In the genomic region with DNA sequence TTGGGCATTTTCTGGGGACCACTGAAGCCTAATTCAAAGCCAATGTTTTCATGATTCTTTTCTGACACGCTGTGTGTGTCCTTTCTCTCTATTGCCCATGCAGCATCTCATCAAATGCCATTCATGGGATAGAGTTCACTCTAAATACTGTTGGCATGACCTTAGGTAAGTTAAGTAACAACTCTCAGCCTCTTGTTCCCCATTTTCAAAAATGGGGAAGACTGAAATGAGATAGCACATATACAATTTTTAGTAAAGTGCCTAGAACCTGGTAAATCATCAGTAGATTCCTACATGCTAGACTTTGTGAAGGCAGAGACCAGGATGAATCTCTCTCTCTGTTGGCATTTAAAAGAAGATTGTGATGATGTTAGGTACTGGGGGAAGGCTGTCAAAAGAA, we compare ENCODE assay signal across 19 cellular contexts.
"Had no signal": no experiment of that assay in that cellular context is flagged by ENCODE, and none has a peak within 500 bp of the region (broad histone marks: within the 10 kb centered on the region; RNA-seq: fewer than 3 reads in every experiment).

No MANE protein-coding gene starts in this region.

- DNase-seq: effector CD4-positive, alpha-beta T cell; endodermal cell; erythroblast; foreskin melanocyte; head of caudate nucleus; hippocampal formation; left colon; left ventricle myocardium superior; mesenchymal stem cell; midbrain; occipital lobe; pancreas; right cardiac atrium; small intestine; stimulated activated CD4-positive, alpha-beta T cell treated with anti-CD3 and anti-CD28 coated beads, Interleukin-12 subunit alpha, Interleukin-12 subunit beta, amount 100 ng/mL, for 4 hours; stimulated activated naive CD4-positive, alpha-beta T cell treated with Interleukin-2 at 50 U/mL for 16 hours; thyroid gland; uterus had no signal

- ATAC-seq: left colon; left ventricle myocardium superior; natural killer cell treated with Interleukin-12 subunit alpha and Interleukin-12 subunit beta and Interleukin-15 and Interleukin-18, amount 100 ng/mL, for 72 hours; pancreas; right cardiac atrium had no signal
